20 cellular contexts compared by ENCODE assay signal in the genomic region with DNA sequence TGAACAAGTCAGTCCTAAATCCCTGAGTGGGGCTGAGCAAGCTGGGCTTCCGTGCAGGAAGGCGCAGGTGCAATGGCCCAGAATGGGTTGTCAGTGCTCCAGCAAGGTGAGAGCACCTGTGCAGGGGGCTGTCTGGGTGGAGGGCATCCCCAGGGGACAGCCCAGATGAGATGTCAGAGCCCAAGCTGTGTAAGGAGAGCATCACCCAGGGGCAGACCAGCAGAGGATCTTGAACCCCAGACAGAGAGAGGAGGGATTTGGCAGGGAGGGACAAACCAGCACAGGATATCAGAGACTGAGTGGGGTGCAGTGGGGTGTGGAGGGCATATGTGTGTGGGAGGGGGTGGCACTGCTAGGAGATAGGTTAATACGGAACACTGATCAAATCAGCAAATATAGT.
"Had no signal": no experiment of that assay in that cellular context is flagged by ENCODE, and none has a peak within 500 bp of the region (broad histone marks: within the 10 kb centered on the region; RNA-seq: fewer than 3 reads in every experiment).

No MANE protein-coding gene starts in this region.

- DNase-seq: dermis blood vessel endothelial cell; effector memory CD4-positive, alpha-beta T cell; esophagus squamous epithelium; hypothalamus; left ventricle myocardium superior; lower lobe of right lung; midbrain; naive thymus-derived CD4-positive, alpha-beta T cell; nucleus accumbens; pancreas; retina; right lobe of liver; small intestine; stimulated activated CD4-positive, alpha-beta T cell treated with anti-CD3 and anti-CD28 coated beads, Interleukin-15, amount 100 ng/mL, for 24 hours; stimulated activated CD4-positive, alpha-beta T cell treated with anti-CD3 and anti-CD28 coated beads, Interleukin-2, amount 100 ng/mL, for 48 hours; stimulated activated naive CD4-positive, alpha-beta T cell; stimulated activated naive CD8-positive, alpha-beta T cell treated with anti-CD3 and anti-CD28 coated beads, Interleukin-15, amount 100 ng/mL, for 72 hours; transverse colon had no signal

- H3K4me3 Mint-ChIP-seq: memory B cell; naive thymus-derived CD4-positive, alpha-beta T cell; nephron; stimulated activated naive CD8-positive, alpha-beta T cell treated with anti-CD3 and anti-CD28 coated beads, Interleukin-15, amount 100 ng/mL, for 72 hours had no signal

- H3K36me3 Mint-ChIP-seq: memory B cell had no signal

- H3K27ac Mint-ChIP-seq: memory B cell; naive thymus-derived CD4-positive, alpha-beta T cell; nephron; stimulated activated naive CD8-positive, alpha-beta T cell treated with anti-CD3 and anti-CD28 coated beads, Interleukin-15, amount 100 ng/mL, for 72 hours had no signal

- H3K9me3 Mint-ChIP-seq: memory B cell; naive thymus-derived CD4-positive, alpha-beta T cell; nephron; stimulated activated naive CD8-positive, alpha-beta T cell treated with anti-CD3 and anti-CD28 coated beads, Interleukin-15, amount 100 ng/mL, for 72 hours had no signal
